In genomic region chr15:33125883-33126535, GRCh38 we compare ENCODE assay signal across 9 cellular contexts.
DNase-seq lines count a peak whose midpoint lies in the region; ATAC-seq, FAIRE-seq and TF ChIP-seq lines count a peak whose summit lies in the region.
"Had no signal": no experiment of that assay in that cellular context is flagged by ENCODE, and none has a peak within 500 bp of the region (broad histone marks: within the 10 kb centered on the region; RNA-seq: fewer than 3 reads in every experiment).

No MANE protein-coding gene starts in this region.

- H3K9me3 ChIP-seq in BLaER1: peaks cover 21% of the 10 kb centered on the region
- no peaks in the 10 kb centered on the region for H3K9me3 ChIP-seq in GM23248 (ENCODE audit: low read depth)
- no peaks in the 10 kb centered on the region for H3K9me3 ChIP-seq in keratinocyte (ENCODE audit: control insufficient read depth, low read depth, low read length)

- WGBS in GM23248 (ENCODE audit: low coverage in 1 of 2, low lambda C conversion rate in 2 of 2, missing lambda C conversion rate in 2 of 2), 2 experiments: 84 to 85% methylated on average over 7 of the region's 7 CpGs

- FAIRE-seq in keratinocyte (lab: Jason Lieb, UNC): peak; percentile 57
- FAIRE-seq: GM12892 had no signal

- in situ Hi-C loops in GM23248 (cut with MboI): no loop called here

- H3K4me3 Mint-ChIP-seq in WTC11: no peak overlapping the region

- peaks cover 22% of the 10 kb centered on the region for H3F3A ChIP-seq in GM23248 (ENCODE audit: insufficient read depth)

- H3K9me1 ChIP-seq in keratinocyte (ENCODE audit: control insufficient read depth, extremely low read depth, insufficient read depth, low read length): no peaks in the 10 kb centered on the region

- H3K9me3 Mint-ChIP-seq in WTC11: peaks cover 12% of the 10 kb centered on the region

- H3K4me3 ChIP-seq in BLaER1 (no peak overlapping the region), GM23248 (no peak overlapping the region), keratinocyte (ENCODE audit: control insufficient read depth in 2 of 3, extremely low read depth in 1 of 3, insufficient read depth in 2 of 3, low read depth in 1 of 3, low read length in 3 of 3) (no peak overlapping the region)

- DNase-seq in GM23248: no peak
- DNase-seq in WTC11 (ENCODE audit: low spot score): no peak
- no peak for DNase-seq in keratinocyte (ENCODE audit: low read depth, low spot score)
- DNase-seq in NCI-H1092 treated with DMSO at 0.1 percent for 48 hours (lab: John Stamatoyannopoulos, UW): no peak
- DNase-seq in activated gamma-delta T cell treated with Interleukin-2 at 50 U/mL for 16 hours: no peak

- H4K20me1 ChIP-seq in BLaER1 (no peaks in the 10 kb centered on the region), GM23248 (ENCODE audit: insufficient read depth) (no peaks in the 10 kb centered on the region), keratinocyte (ENCODE audit: control insufficient read depth, extremely low read depth, insufficient read depth, low read length) (no peaks in the 10 kb centered on the region)

- dilution Hi-C loops in keratinocyte (cut with MboI; ENCODE audit: extremely low pct_ligation_motif_present, low sequenced_read_pairs): no loop called here

- H3K4me1 ChIP-seq in BLaER1 (peaks cover 32% of the 10 kb centered on the region), GM23248 (ENCODE audit: insufficient read depth) (peaks cover 12% of the 10 kb centered on the region), keratinocyte (ENCODE audit: control insufficient read depth, extremely low read depth, insufficient read depth, low read length) (peaks cover 14% of the 10 kb centered on the region)

- CTCF ChIA-PET in WTC11 (lab: Charles Lee): no interaction called here

- no peaks in the 10 kb centered on the region for H3K9me2 ChIP-seq in GM23248 (ENCODE audit: insufficient read depth)

- 0 out of 2 replicates have a peak overlapping the region, but pooled peaks have one; percentile 5 for H3K27ac Mint-ChIP-seq in WTC11

- H3K27me3 ChIP-seq in BLaER1: no peaks in the 10 kb centered on the region
- no peaks in the 10 kb centered on the region for H3K27me3 ChIP-seq in GM23248 (replicated peaks; ENCODE audit: insufficient read depth)
- H3K27me3 ChIP-seq in keratinocyte (ENCODE audit: control insufficient read depth, extremely low read depth, insufficient read depth, low read length): no peaks in the 10 kb centered on the region

- H2AFZ ChIP-seq in GM23248 (peak overlapping the region; percentile 59; the same call in 1 of the 2 replicates), keratinocyte (ENCODE audit: control insufficient read depth, low read length) (peak overlapping the region; percentile 42)

- peak; percentile 47 for ATAC-seq in WTC11
- ATAC-seq in HG03039 (IDR thresholded peaks at IDR 0.05; ENCODE audit: unreplicated experiment): no peak
- no peak for ATAC-seq in GM19351 (IDR thresholded peaks at IDR 0.05; ENCODE audit: unreplicated experiment)

- H3K4me1 Mint-ChIP-seq in WTC11: peaks cover 18% of the 10 kb centered on the region

- TF ChIP-seq CTCF in WTC11 (IDR thresholded peaks at IDR 0.05): no peak
- TF ChIP-seq CTCF in keratinocyte (optimal IDR thresholded peaks at IDR 0.05 in 1 of 3, IDR thresholded peaks at IDR 0.05 in 1 of 3, conservative IDR thresholded peaks at IDR 0.05 in 1 of 3; ENCODE audit: extremely low read depth in 1 of 3, insufficient read depth in 2 of 3, low read length in 3 of 3): no peak

- H3K27ac ChIP-seq in BLaER1 (peak overlapping the region; percentile 39), GM23248 (no peak overlapping the region), keratinocyte (ENCODE audit: control insufficient read depth, insufficient read depth, low read length) (no peak overlapping the region)

- H3K4me2 ChIP-seq in BLaER1 (peak overlapping the region; percentile 80), GM23248 (ENCODE audit: unreplicated experiment) (peak overlapping the region; percentile 71), keratinocyte (ENCODE audit: control insufficient read depth, extremely low read depth, insufficient read depth, low read depth, low read length) (no peak overlapping the region)

- H3K36me3 ChIP-seq in BLaER1: no peaks in the 10 kb centered on the region
- H3K36me3 ChIP-seq in GM23248 (ENCODE audit: low read depth): no peaks in the 10 kb centered on the region
- H3K36me3 ChIP-seq in keratinocyte (ENCODE audit: control insufficient read depth in 2 of 2, extremely low read depth in 1 of 2, insufficient read depth in 2 of 2, low read length in 2 of 2): no peaks in the 10 kb centered on the region

- H3K9ac ChIP-seq in BLaER1 (no peak overlapping the region), GM23248 (no peak overlapping the region), keratinocyte (ENCODE audit: control insufficient read depth, extremely low read depth, insufficient read depth, low read length) (no peak overlapping the region)

- peaks cover 12% of the 10 kb centered on the region for H3K36me3 Mint-ChIP-seq in WTC11

- POLR2A ChIA-PET in WTC11 (lab: Charles Lee): no interaction called here

- no peaks in the 10 kb centered on the region for H3K79me2 ChIP-seq in GM23248 (ENCODE audit: insufficient read depth)
- no peaks in the 10 kb centered on the region for H3K79me2 ChIP-seq in keratinocyte (ENCODE audit: control insufficient read depth, insufficient read depth, low read length)

- H3K27me3 Mint-ChIP-seq in WTC11 (ENCODE audit: low read depth): peaks cover 3% of the 10 kb centered on the region; the same call in 1 of the 2 replicates

TF ChIP-seq in WTC11, 78 proteins besides CTCF, POLR2A, EP300 and RAD21 (continues in another document):
- TF ChIP-seq TCF7 (CRISPR knock-in tag; IDR thresholded peaks at IDR 0.05; ENCODE audit: low read depth) (no peak), ZNF416 (CRISPR knock-in tag; IDR thresholded peaks at IDR 0.05) (no peak), OVOL2 (CRISPR knock-in tag; IDR thresholded peaks at IDR 0.05; ENCODE audit: borderline replicate concordance) (no peak), ZNF671 (CRISPR knock-in tag; IDR thresholded peaks at IDR 0.05) (no peak), ZNF219 (CRISPR knock-in tag; IDR thresholded peaks at IDR 0.05; ENCODE audit: borderline replicate concordance) (no peak), E2F1 (CRISPR knock-in tag; IDR thresholded peaks at IDR 0.05) (no peak), NFYB (CRISPR knock-in tag; conservative IDR thresholded peaks at IDR 0.05; ENCODE audit: low read depth) (no peak), ATF1 (CRISPR knock-in tag; IDR thresholded peaks at IDR 0.05) (no peak), PRDM15 (CRISPR knock-in tag; IDR thresholded peaks at IDR 0.05) (no peak)
